Comparison of ENCODE assay signal across 11 cellular contexts in genomic region chr4:143417679-143418403, GRCh38.
DNase-seq lines count a peak whose midpoint lies in the region; ATAC-seq and TF ChIP-seq lines count a peak whose summit lies in the region.
"Had no signal": no experiment of that assay in that cellular context is flagged by ENCODE, and none has a peak within 500 bp of the region (broad histone marks: within the 10 kb centered on the region; RNA-seq: fewer than 3 reads in every experiment).

No MANE protein-coding gene starts in this region.

- peak; percentile 45 for DNase-seq in GM06990 (ENCODE audit: extremely low read depth, insufficient read length)
- DNase-seq in iPS-NIHi11 (ENCODE audit: low spot score): no peak
- DNase-seq in H7: no peak
- no peak for DNase-seq in WERI-Rb-1
- no peak for DNase-seq in brain microvascular endothelial cell
- DNase-seq: ACHN, Right ventricle myocardium superior had no signal

- no peaks in the 10 kb centered on the region for H3K36me3 ChIP-seq in GM06990 (ENCODE audit: control insufficient read depth, insufficient read depth, low read length)
- no peaks in the 10 kb centered on the region for H3K36me3 ChIP-seq in H7 (replicated peaks; ENCODE audit: control insufficient read depth, insufficient read depth, low read length)
- peaks cover 3% of the 10 kb centered on the region for H3K36me3 ChIP-seq in WERI-Rb-1
- no peaks in the 10 kb centered on the region for H3K36me3 ChIP-seq in brain microvascular endothelial cell (replicated peaks)

- peak; percentile 80 for ATAC-seq in GM19372 (IDR thresholded peaks at IDR 0.05; ENCODE audit: low read depth, unreplicated experiment)
- peak; percentile 87 for ATAC-seq in HG02840 (IDR thresholded peaks at IDR 0.05; ENCODE audit: low FRiP score, unreplicated experiment)
- ATAC-seq in HG03558 (IDR thresholded peaks at IDR 0.05; ENCODE audit: extremely low read depth, unreplicated experiment): peak; percentile 82

- no peaks in the 10 kb centered on the region for H3K27me3 ChIP-seq in GM06990 (replicated peaks; ENCODE audit: control insufficient read depth, insufficient read depth, low read length)
- H3K27me3 ChIP-seq in H7 (ENCODE audit: control insufficient read depth, insufficient read depth, low read length): no peaks in the 10 kb centered on the region
- H3K27me3 ChIP-seq in WERI-Rb-1 (ENCODE audit: insufficient read depth, low read depth, severe bottlenecking): no peaks in the 10 kb centered on the region
- no peaks in the 10 kb centered on the region for H3K27me3 ChIP-seq in brain microvascular endothelial cell (replicated peaks)
- H3K27me3 ChIP-seq: ascending aorta had no signal

- H3K4me3 ChIP-seq in GM06990 (replicated peaks; ENCODE audit: low read depth, low read length) (no peak overlapping the region), H7 (ENCODE audit: insufficient read depth, low read depth, low read length) (no peak overlapping the region), WERI-Rb-1 (ENCODE audit: low read depth, low read length) (no peak overlapping the region), brain microvascular endothelial cell (ENCODE audit: low read depth, low read length) (no peak overlapping the region)
- H3K4me3 ChIP-seq: ascending aorta had no signal

- TF ChIP-seq CTCF in GM06990 (IDR thresholded peaks at IDR 0.05; ENCODE audit: insufficient read depth, low read length, poor library complexity, severe bottlenecking): no peak
- no peak for TF ChIP-seq CTCF in WERI-Rb-1 (IDR thresholded peaks at IDR 0.05; ENCODE audit: low read depth, low read length)
- no peak for TF ChIP-seq CTCF in brain microvascular endothelial cell (IDR thresholded peaks at IDR 0.05; ENCODE audit: low read depth, low read length, missing control alignments)

- H3K9me3 ChIP-seq in WERI-Rb-1 (ENCODE audit: severe bottlenecking): no peaks in the 10 kb centered on the region
- H3K9me3 ChIP-seq: ascending aorta had no signal

- in situ Hi-C loops in brain microvascular endothelial cell (cut with HindIII; ENCODE audit: low pct_ligation_motif_present, low sequenced_read_pairs): no loop called here

- H3K27ac ChIP-seq in WERI-Rb-1: no peak overlapping the region
- H3K27ac ChIP-seq in brain microvascular endothelial cell: no peak overlapping the region
- H3K27ac ChIP-seq: ascending aorta had no signal
